Comparison of ENCODE assay signal across 6 cellular contexts in the genomic region with DNA sequence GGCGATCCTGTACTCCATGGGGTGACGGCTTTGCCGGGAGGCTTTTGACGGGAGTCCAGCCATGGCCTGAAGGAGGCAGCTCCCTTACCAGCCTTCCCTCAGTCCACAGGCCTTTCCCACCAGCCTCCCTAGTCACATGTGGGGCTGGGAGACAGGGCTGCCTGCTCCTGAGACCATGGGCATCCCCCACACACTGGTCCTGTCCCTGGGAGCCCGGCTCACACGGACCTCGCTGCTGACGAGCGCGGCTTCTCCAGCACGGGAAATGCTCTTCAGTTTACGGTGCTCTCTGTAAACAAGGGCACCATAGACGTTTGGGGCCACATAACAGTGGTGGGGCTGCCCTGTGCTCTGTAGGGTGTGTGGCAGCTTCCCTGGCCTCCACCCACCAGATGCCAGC.
"Had no signal": no experiment of that assay in that cellular context is flagged by ENCODE, and none has a peak within 500 bp of the region (broad histone marks: within the 10 kb centered on the region; RNA-seq: fewer than 3 reads in every experiment).

No MANE protein-coding gene starts in this region.

- DNase-seq: KBM-7, KG1 had no signal

- H3K4me3 ChIP-seq: K562 had no signal

- H3K27ac ChIP-seq: HL-60 had no signal

- FAIRE-seq: HepG2, HTR-8/SVneo, K562 had no signal

- ATAC-seq: HepG2, K562 had no signal
